Comparison of ENCODE assay signal across 8 cellular contexts in genomic region chr6:136582702-136583471, GRCh38. TPM values are rescaled to one million over a fixed set of nuclear protein-coding genes. Genes with fewer than 3 reads are reported as not detected.
DNase-seq lines count a peak whose midpoint lies in the region; ATAC-seq and TF ChIP-seq lines count a peak whose summit lies in the region.

No MANE protein-coding gene starts in this region.

- no peak overlapping the region for H3K4me3 ChIP-seq in mucosa of descending colon

- H3K9me3 ChIP-seq in mucosa of descending colon: no peaks in the 10 kb centered on the region

- DNase-seq in NCI-H510A treated with DMSO at 0.1 percent for 48 hours (lab: John Stamatoyannopoulos, UW) (peak; percentile 14), NCI-H510A (lab: John Stamatoyannopoulos, UW) (no peak), NCI-H748 treated with DMSO at 0.1 percent for 48 hours (lab: John Stamatoyannopoulos, UW) (peak; percentile 16), dermis blood vessel endothelial cell (peak; percentile 79), mucosa of descending colon (no peak)
- no peak for DNase-seq in stimulated activated CD4-positive, alpha-beta T cell treated with anti-CD3 and anti-CD28 coated beads, Interleukin-4, amount 100 ng/mL, for 1 hour

- peak; percentile 17 for TF ChIP-seq CTCF in mucosa of descending colon (IDR thresholded peaks at IDR 0.05)

- intact Hi-C loops in mucosa of descending colon (cut with DNase I, micrococcal nuclease): loop anchor here in 1 of 2 donors (5.0 kb wide), 1 partner anchor 209 kb away; the partner anchor contains the start of gene MAP3K5

- ATAC-seq in mucosa of descending colon (peak; percentile 65), HG03196 (IDR thresholded peaks at IDR 0.05; ENCODE audit: unreplicated experiment) (no peak), HG02759 (IDR thresholded peaks at IDR 0.05; ENCODE audit: unreplicated experiment) (no peak)

- H3K4me1 ChIP-seq in mucosa of descending colon (ENCODE audit: low read depth): no peaks in the 10 kb centered on the region

- no peaks in the 10 kb centered on the region for H3K36me3 ChIP-seq in mucosa of descending colon (ENCODE audit: low read depth)

RNA-seq across cellular contexts. Expression of gene MAP7, which starts 32.7 kb away (rescaled TPM):
- total RNA-seq in dermis blood vessel endothelial cell: 0.34 and 1.1 TPM in 2 replicates
- 10 to 100 TPM; 28.4 to 80.5 (median 68.6) TPM for total RNA-seq in mucosa of descending colon

Comparison
In these comparisons a context has a peak if more than half of its experiments do, and no peak if none do; other contexts are left out.
1. DNase-seq: peak in NCI-H510A treated with DMSO at 0.1 percent for 48 hours (single experiment), NCI-H748 treated with DMSO at 0.1 percent for 48 hours (single experiment) and dermis blood vessel endothelial cell (single experiment); none in NCI-H510A (single experiment), mucosa of descending colon (0 of 3) and stimulated activated CD4-positive, alpha-beta T cell treated with anti-CD3 and anti-CD28 coated beads, Interleukin-4, amount 100 ng/mL, for 1 hour (single experiment).
2. RNA of gene MAP7, which starts 32.7 kb away (total RNA-seq): 28.4 to 80.5 TPM in mucosa of descending colon; 0.34 to 1.1 TPM in dermis blood vessel endothelial cell; every median in the first group is over 10 times any median in the second.